ENCODE assay signal across 17 cellular contexts in the genomic region with DNA sequence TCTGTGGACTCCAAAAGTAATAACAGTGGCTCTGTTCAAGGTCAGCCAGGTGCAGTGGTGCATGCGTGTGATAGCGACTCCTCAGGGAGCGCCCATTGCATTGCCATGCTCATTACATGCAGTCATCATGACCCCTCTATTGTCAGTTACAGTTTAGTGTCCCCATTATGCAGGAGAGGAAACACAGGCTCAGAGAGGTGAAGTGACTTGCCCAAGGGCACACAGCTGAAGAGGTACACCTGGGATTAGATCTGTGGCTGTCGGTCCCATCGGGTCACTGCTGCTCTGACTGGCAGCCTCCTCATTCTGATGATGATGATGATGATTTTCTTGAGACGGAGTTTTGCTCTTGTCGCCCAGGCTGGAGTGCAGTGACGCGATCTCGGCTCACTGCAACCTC. TPM values are rescaled to one million over a fixed set of nuclear protein-coding genes. Genes with fewer than 3 reads are reported as not detected.
DNase-seq lines count a peak whose midpoint lies in the region; ATAC-seq and TF ChIP-seq lines count a peak whose summit lies in the region.
"Had no signal": no experiment of that assay in that cellular context is flagged by ENCODE, and none has a peak within 500 bp of the region (broad histone marks: within the 10 kb centered on the region; RNA-seq: fewer than 3 reads in every experiment).

No MANE protein-coding gene starts in this region.

- TF ChIP-seq CTCF in HEK293 (tag by site-specific recombination; IDR thresholded peaks at IDR 0.05) (no peak), osteoblast (IDR thresholded peaks at IDR 0.05; ENCODE audit: extremely low read depth, low read depth, low read length) (no peak)

- H3K27ac Mint-ChIP-seq in activated naive CD4-positive, alpha-beta T cell treated with anti-CD3 and anti-CD28 coated beads, Interleukin-2, amount 50 U/mL, for 24 hours = peak overlapping the region; percentile 68
- H3K27ac Mint-ChIP-seq in activated CD8-positive, alpha-beta T cell treated with anti-CD3 and anti-CD28 coated beads, Interleukin-2, amount 10 ng/mL, durations not matched to agents 7 days and 5 days = peak overlapping the region; percentile 57
- H3K27ac Mint-ChIP-seq: IgD-negative memory B cell had no signal

- H3K4me3 ChIP-seq in HEK293 (ENCODE audit: low read depth, low read length) (no peak overlapping the region), osteoblast (ENCODE audit: insufficient read depth, low read length) (no peak overlapping the region)
- H3K4me3 ChIP-seq: BLaER1 had no signal

- H3K36me3 Mint-ChIP-seq in activated naive CD4-positive, alpha-beta T cell treated with anti-CD3 and anti-CD28 coated beads, Interleukin-2, amount 50 U/mL, for 24 hours = peaks cover 23% of the 10 kb centered on the region
- H3K36me3 Mint-ChIP-seq in activated CD8-positive, alpha-beta T cell treated with anti-CD3 and anti-CD28 coated beads, Interleukin-2, amount 10 ng/mL, durations not matched to agents 7 days and 5 days (ENCODE audit: low read depth) = peaks cover 47% of the 10 kb centered on the region

- no peaks in the 10 kb centered on the region for H4K20me1 ChIP-seq in osteoblast (ENCODE audit: insufficient read depth, low read length)
- H4K20me1 ChIP-seq: BLaER1 had no signal

- CTCF ChIA-PET in HEK293 (lab: Yijun Ruan, JAX) = interaction anchor here (0.5 to 0.9 kb wide), 4 partner anchors 12 to 35 kb away, joined by 3 to 6 read pairs (median 4); no protein-coding TSS in a partner anchor
- CTCF ChIA-PET in activated CD8-positive, alpha-beta T cell treated with anti-CD3 and anti-CD28 coated beads, Interleukin-2, amount 10 ng/mL, durations not matched to agents 7 days and 5 days (lab: Charles Lee) = no interaction called here

- H2AFZ ChIP-seq in osteoblast (ENCODE audit: low read length) = no peak overlapping the region

- ATAC-seq in activated CD8-positive, alpha-beta T cell treated with anti-CD3 and anti-CD28 coated beads, Interleukin-2, amount 10 ng/mL, durations not matched to agents 7 days and 5 days = no peak
- ATAC-seq: Right ventricle myocardium inferior had no signal

- peaks cover 45% of the 10 kb centered on the region for H3K4me1 Mint-ChIP-seq in activated naive CD4-positive, alpha-beta T cell treated with anti-CD3 and anti-CD28 coated beads, Interleukin-2, amount 50 U/mL, for 24 hours
- H3K4me1 Mint-ChIP-seq in activated CD8-positive, alpha-beta T cell treated with anti-CD3 and anti-CD28 coated beads, Interleukin-2, amount 10 ng/mL, durations not matched to agents 7 days and 5 days (ENCODE audit: low read depth) = peaks cover 40% of the 10 kb centered on the region
- H3K4me1 Mint-ChIP-seq: H9 had no signal

- no peaks in the 10 kb centered on the region for H3K79me2 ChIP-seq in osteoblast (ENCODE audit: insufficient read depth, low read length)

- peaks cover 2% of the 10 kb centered on the region for H3K9me3 Mint-ChIP-seq in activated naive CD4-positive, alpha-beta T cell treated with anti-CD3 and anti-CD28 coated beads, Interleukin-2, amount 50 U/mL, for 24 hours
- H3K9me3 Mint-ChIP-seq in activated CD8-positive, alpha-beta T cell treated with anti-CD3 and anti-CD28 coated beads, Interleukin-2, amount 10 ng/mL, durations not matched to agents 7 days and 5 days (ENCODE audit: insufficient read depth) = peaks cover 1% of the 10 kb centered on the region
- H3K9me3 Mint-ChIP-seq: IgD-negative memory B cell had no signal

- no peaks in the 10 kb centered on the region for H3K27me3 ChIP-seq in osteoblast (ENCODE audit: insufficient read depth, low read length)
- H3K27me3 ChIP-seq: BLaER1 had no signal

- POLR2A ChIA-PET in HEK293 (lab: Yijun Ruan, JAX) = no interaction called here
- POLR2A ChIA-PET in activated CD8-positive, alpha-beta T cell treated with anti-CD3 and anti-CD28 coated beads, Interleukin-2, amount 10 ng/mL, durations not matched to agents 7 days and 5 days (lab: Charles Lee) = interaction anchor here (0.9 to 1.4 kb wide), 3 partner anchors 8 to 37 kb away, joined by 3 to 6 read pairs (median 4); no protein-coding TSS in a partner anchor

- H3K4me3 Mint-ChIP-seq in activated naive CD4-positive, alpha-beta T cell treated with anti-CD3 and anti-CD28 coated beads, Interleukin-2, amount 50 U/mL, for 24 hours = no peak overlapping the region
- no peak overlapping the region for H3K4me3 Mint-ChIP-seq in activated CD8-positive, alpha-beta T cell treated with anti-CD3 and anti-CD28 coated beads, Interleukin-2, amount 10 ng/mL, durations not matched to agents 7 days and 5 days
- H3K4me3 Mint-ChIP-seq: H9, IgD-negative memory B cell had no signal

- DNase-seq in activated naive CD4-positive, alpha-beta T cell (lab: John Stamatoyannopoulos, UW) = no peak
- no peak for DNase-seq in activated CD8-positive, alpha-beta T cell treated with anti-CD3 and anti-CD28 coated beads, Interleukin-2, amount 10 ng/mL, durations not matched to agents 7 days and 5 days
- peak; percentile 42 for DNase-seq in osteoblast (ENCODE audit: insufficient read length, low spot score, missing footprints)
- no peak for DNase-seq in NOMO-1 treated with DMSO at 0.1 percent for 48 hours (lab: John Stamatoyannopoulos, UW; ENCODE audit: unreplicated experiment)
- no peak for DNase-seq in hypothalamus (lab: John Stamatoyannopoulos, UW)
- DNase-seq: DMS 273 treated with DMSO at 0.1 percent for 48 hours; H9; NCI-H1105; NCI-H1694; NCI-H2081 treated with DMSO at 0.1 percent for 48 hours; NCI-H748 treated with DMSO at 0.1 percent for 48 hours; NK-92 treated with Interleukin-12 subunit alpha and Interleukin-12 subunit beta, amount 100 ng/mL, for 24 hours had no signal

- H3K36me3 ChIP-seq in HEK293 (ENCODE audit: control insufficient read depth in 2 of 2, insufficient read depth in 1 of 2, low read length in 2 of 2) = peaks cover 0 to under 1% of the 10 kb centered on the region in 2 experiments; a peak in 2 of 3 replicates
- H3K36me3 ChIP-seq in osteoblast (ENCODE audit: insufficient read depth, low read length) = peaks cover 2% of the 10 kb centered on the region

- H3K4me1 ChIP-seq in HEK293 (ENCODE audit: control insufficient read depth, insufficient read depth, low read length) = no peaks in the 10 kb centered on the region
- no peaks in the 10 kb centered on the region for H3K4me1 ChIP-seq in osteoblast (ENCODE audit: insufficient read depth, low read length)

- H3K9me3 ChIP-seq in HEK293 (ENCODE audit: control insufficient read depth, insufficient read depth, low read depth, low read length) (no peaks in the 10 kb centered on the region), osteoblast (ENCODE audit: low read depth, low read length) (no peaks in the 10 kb centered on the region)
- H3K9me3 ChIP-seq: BLaER1 had no signal

- H3K27me3 Mint-ChIP-seq in activated naive CD4-positive, alpha-beta T cell treated with anti-CD3 and anti-CD28 coated beads, Interleukin-2, amount 50 U/mL, for 24 hours = no peaks in the 10 kb centered on the region
- no peaks in the 10 kb centered on the region for H3K27me3 Mint-ChIP-seq in activated CD8-positive, alpha-beta T cell treated with anti-CD3 and anti-CD28 coated beads, Interleukin-2, amount 10 ng/mL, durations not matched to agents 7 days and 5 days (ENCODE audit: low read depth)

- H3K27ac ChIP-seq in HEK293 (ENCODE audit: extremely low read depth, low read depth, low read length) (no peak overlapping the region), osteoblast (ENCODE audit: low read depth, low read length) (no peak overlapping the region)
- H3K27ac ChIP-seq: BLaER1 had no signal

- H3K4me2 ChIP-seq in osteoblast (ENCODE audit: insufficient read depth, low read length) = no peak overlapping the region
- H3K4me2 ChIP-seq: BLaER1 had no signal

TF ChIP-seq in HEK293, 187 proteins besides CTCF, POLR2A, EP300 and RAD21:
- TF ChIP-seq ZNF768 (tag by site-specific recombination; IDR thresholded peaks at IDR 0.05) (0 out of 2 replicates have a peak, but pooled peaks have one; percentile 45), TCF7L2 (IDR thresholded peaks at IDR 0.05; ENCODE audit: borderline replicate concordance, low read depth, low read length) (no peak)

RNA-seq across cellular contexts. Expression of a gene that starts 7.6 kb away (rescaled TPM):
- 100 to 1,000 TPM; 270 to 288 TPM for total RNA-seq in activated CD8-positive, alpha-beta T cell treated with anti-CD3 and anti-CD28 coated beads, Interleukin-2, amount 10 ng/mL, durations not matched to agents 7 days and 5 days
- 1.2 and 1.4 TPM in 2 replicates for total RNA-seq in osteoblast

RNA-seq across cellular contexts. Expression of a gene that starts 17.9 kb away (rescaled TPM):
- total RNA-seq in activated CD8-positive, alpha-beta T cell treated with anti-CD3 and anti-CD28 coated beads, Interleukin-2, amount 10 ng/mL, durations not matched to agents 7 days and 5 days = 10 to 100 TPM; 28.3 to 29.0 TPM
- 50.7 and 51.9 TPM in 2 replicates for total RNA-seq in osteoblast

RNA-seq across cellular contexts. Expression of a gene that starts 41.8 kb away (rescaled TPM):
- total RNA-seq in activated CD8-positive, alpha-beta T cell treated with anti-CD3 and anti-CD28 coated beads, Interleukin-2, amount 10 ng/mL, durations not matched to agents 7 days and 5 days = 100 to 1,000 TPM; 113 to 120 TPM
- total RNA-seq in osteoblast = 18.1 and 20.0 TPM in 2 replicates

Comparison
In these comparisons a context has a peak if more than half of its experiments do, and no peak if none do; other contexts are left out.
1. RNA of a gene that starts 7.6 kb away (total RNA-seq): 270 to 288 TPM in activated CD8-positive, alpha-beta T cell treated with anti-CD3 and anti-CD28 coated beads, Interleukin-2, amount 10 ng/mL, durations not matched to agents 7 days and 5 days; 1.2 to 1.4 TPM in osteoblast; every median in the first group is over 100 times any median in the second.